In the genomic region with DNA sequence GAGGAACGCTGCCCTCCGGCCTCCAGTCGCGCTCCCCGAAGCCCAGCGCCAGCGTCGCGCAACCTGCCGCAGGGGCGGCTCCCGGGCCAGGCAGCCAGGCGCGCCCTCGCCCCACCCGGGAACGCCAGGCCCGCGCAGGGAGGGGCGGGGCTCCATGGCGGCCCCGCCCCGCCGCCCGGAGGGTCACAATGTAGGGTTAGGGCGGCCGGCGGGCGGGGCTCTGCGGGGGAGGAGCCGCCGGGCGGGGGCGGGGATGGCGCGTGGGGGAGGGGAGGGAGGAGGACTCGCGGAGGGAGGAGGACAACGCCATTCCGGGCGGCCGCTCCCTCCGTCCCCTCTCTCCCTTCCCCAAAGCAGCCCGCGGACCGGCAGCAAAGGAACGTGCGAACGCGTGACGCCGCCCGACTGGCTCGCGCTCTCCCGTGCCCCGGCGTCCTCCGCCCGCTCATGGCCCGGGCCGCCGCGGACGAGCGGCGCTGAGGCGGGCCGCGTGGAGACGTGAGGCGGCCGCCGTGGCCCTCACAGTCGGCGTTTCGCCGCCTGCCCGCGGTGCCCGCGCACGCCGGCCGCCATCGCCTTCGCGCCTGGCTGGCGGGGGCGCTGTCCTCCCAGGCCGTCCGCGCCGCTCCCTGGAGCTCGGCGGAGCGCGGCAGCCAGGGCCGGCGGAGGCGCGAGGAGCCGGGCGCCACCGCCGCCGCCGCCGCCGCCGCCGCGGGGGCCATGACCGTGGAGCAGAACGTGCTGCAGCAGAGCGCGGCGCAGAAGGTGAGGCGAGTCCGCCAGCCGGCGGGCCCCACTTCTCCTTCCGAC, we compare ENCODE assay signal across 8 cellular contexts. TPM values are rescaled to one million over a fixed set of nuclear protein-coding genes. Genes with fewer than 3 reads are reported as not detected.
DNase-seq lines count a peak whose midpoint lies in the region; ATAC-seq and TF ChIP-seq lines count a peak whose summit lies in the region.

Gene USP25 (plus strand): TSS at position 309 of the 810 bp plus-strand sequence. CDS start 412 bp downstream, at position 721.

- no peaks in the 10 kb centered on the region for H3K36me3 Mint-ChIP-seq in activated T-cell treated with anti-CD3 and anti-CD28 coated beads, Interleukin-2, amount 50 U/mL, for 4 hours (ENCODE audit: insufficient read depth)

- H3K27ac ChIP-seq in IMR-90 (ENCODE audit: insufficient read depth, low read length): peak within 1 kb of the TSS; percentile 84
- peak within 1 kb of the TSS; percentile 94 to 97 (median 96) for H3K27ac ChIP-seq in esophagus muscularis mucosa (replicated peaks in 1 of 4)

- peak within 1 kb of the TSS; percentile 73 for H3K18ac ChIP-seq in IMR-90 (ENCODE audit: low read depth, low read length)

- DNase-seq in DMS114 treated with DMSO at 0.1 percent for 48 hours (lab: John Stamatoyannopoulos, UW; ENCODE audit: unreplicated experiment) (peak; percentile 51), IMR-90 (peak; percentile 60), esophagus muscularis mucosa (ENCODE audit: extremely low spot score) (peak; percentile 97), myocyte (ENCODE audit: low read depth) (peak; percentile 90)
- peak; percentile 90 for DNase-seq in activated T-cell treated with anti-CD3 and anti-CD28 coated beads, Interleukin-2, amount 50 U/mL, for 4 hours
- peak; percentile 65 to 71 for DNase-seq in stimulated activated CD8-positive, alpha-beta memory T cell treated with anti-CD3 and anti-CD28 coated beads, Interleukin-7, amount 100 ng/mL, for 48 hours (ENCODE audit: extremely low read depth in 1 of 2, low read depth in 1 of 2)

- H3K27me3 ChIP-seq in IMR-90 (ENCODE audit: control insufficient read depth, insufficient read depth, low read length) (no peaks in the 10 kb centered on the region; the same call in 1 of the 2 replicates), esophagus muscularis mucosa (no peaks in the 10 kb centered on the region)

- in situ Hi-C loops in IMR-90 (cut with MboI; ENCODE audit: low sequenced_read_pairs): no loop called here

- no TSS peak for BruUV-seq in IMR-90 (replicated peaks; lab: Mats Ljungman, UMichigan)

- peak within 1 kb of the TSS; percentile 50 to 83; a peak in 3 of 4 replicates for H4K8ac ChIP-seq in IMR-90 (ENCODE audit: low read depth in 2 of 2, low read length in 2 of 2)

- peak within 1 kb of the TSS; percentile 93 for H2AK5ac ChIP-seq in IMR-90 (ENCODE audit: low read depth, low read length)

- peaks cover 28% of the 10 kb centered on the region for H3K4me1 Mint-ChIP-seq in activated T-cell treated with anti-CD3 and anti-CD28 coated beads, Interleukin-2, amount 50 U/mL, for 4 hours (ENCODE audit: low read depth)

- ATAC-seq in GM21526 (IDR thresholded peaks at IDR 0.05; ENCODE audit: low FRiP score, unreplicated experiment) (peak; percentile 71), IMR-90 (ENCODE audit: low read depth) (peak; percentile 94)
- peak; percentile 81 to 83 for ATAC-seq in activated T-cell treated with anti-CD3 and anti-CD28 coated beads, Interleukin-2, amount 50 U/mL, for 4 hours

- H2BK15ac ChIP-seq in IMR-90 (ENCODE audit: low read depth, low read length): peak within 1 kb of the TSS; percentile 88; the same call in 1 of the 3 replicates

- H3K9me3 ChIP-seq in IMR-90 (ENCODE audit: control insufficient read depth, insufficient read depth, low read length) (no peaks in the 10 kb centered on the region), esophagus muscularis mucosa (no peaks in the 10 kb centered on the region)

- peak within 1 kb of the TSS; percentile 74; the same call in 1 of the 2 replicates for H3K56ac ChIP-seq in IMR-90 (ENCODE audit: extremely low read depth, insufficient read depth, low read length)

- TF ChIP-seq RAD21 in IMR-90 (IDR thresholded peaks at IDR 0.05; ENCODE audit: low read length): 0 out of 2 replicates have a peak, but pooled peaks have one; percentile 9

- dilution Hi-C loops in IMR-90 (cut with HindIII; ENCODE audit: low sequenced_read_pairs, unreplicated experiment): no loop called here

- peak within 1 kb of the TSS; percentile 89 for H3K4ac ChIP-seq in IMR-90 (ENCODE audit: low read depth, low read length)

- CTCF ChIA-PET in IMR-90 (lab: Yijun Ruan, JAX): interaction anchor here (1.1 kb wide), 1 partner anchor 99 kb away, joined by 3 read pairs; no protein-coding TSS in a partner anchor

- no peaks in the 10 kb centered on the region for H3K36me3 ChIP-seq in IMR-90 (ENCODE audit: control insufficient read depth, insufficient read depth, low read length)
- H3K36me3 ChIP-seq in esophagus muscularis mucosa: no peaks in the 10 kb centered on the region

- H4K20me1 ChIP-seq in IMR-90 (ENCODE audit: insufficient read depth, low read length): peaks cover 7% of the 10 kb centered on the region; the same call in 1 of the 2 replicates

- peak within 1 kb of the TSS; percentile 92 for H2AK9ac ChIP-seq in IMR-90 (replicated peaks; ENCODE audit: low read depth, low read length, poor library complexity)

- H3K4me3 ChIP-seq in IMR-90 (ENCODE audit: insufficient read depth, low read depth, low read length): peak within 1 kb of the TSS; percentile 96
- peak within 1 kb of the TSS; percentile 80 to 93 (median 87) for H3K4me3 ChIP-seq in esophagus muscularis mucosa

- no peak for TF ChIP-seq EP300 in esophagus muscularis mucosa (IDR thresholded peaks at IDR 0.05)

- peak within 1 kb of the TSS; percentile 98 for H3K4me2 ChIP-seq in IMR-90 (ENCODE audit: low read depth, low read length)

- H3K9ac ChIP-seq in IMR-90 (ENCODE audit: low read depth, low read length): peak within 1 kb of the TSS; percentile 99

- peak within 1 kb of the TSS; percentile 53; the same call in 1 of the 2 replicates for H2BK20ac ChIP-seq in IMR-90 (ENCODE audit: low read depth, low read length)

- H4K5ac ChIP-seq in IMR-90 (ENCODE audit: low read depth, low read length): peak within 1 kb of the TSS; percentile 58

- peaks cover 3% of the 10 kb centered on the region for H3K27me3 Mint-ChIP-seq in activated T-cell treated with anti-CD3 and anti-CD28 coated beads, Interleukin-2, amount 50 U/mL, for 4 hours (ENCODE audit: low read depth)

- peak within 1 kb of the TSS; percentile 79 for H2BK5ac ChIP-seq in IMR-90 (ENCODE audit: low read depth, low read length, poor library complexity, severe bottlenecking)

- 0 out of 2 replicates have a peak, but pooled peaks cover 2% of the 10 kb centered on the region for H3K9me1 ChIP-seq in IMR-90 (ENCODE audit: insufficient read depth, low read length)

- H3K4me1 ChIP-seq in IMR-90 (ENCODE audit: control insufficient read depth, insufficient read depth, low read length): peaks cover 3% of the 10 kb centered on the region; the same call in 1 of the 2 replicates
- H3K4me1 ChIP-seq in esophagus muscularis mucosa: peaks cover 15 to 42% (median 37%) of the 10 kb centered on the region in 4 donors

- TF ChIP-seq POLR2A in IMR-90 (IDR thresholded peaks at IDR 0.05; ENCODE audit: low read depth, low read length) (peak; percentile 60), esophagus muscularis mucosa (IDR thresholded peaks at IDR 0.05; ENCODE audit: low read depth) (no peak)

- H4K91ac ChIP-seq in IMR-90 (ENCODE audit: insufficient read depth, low read depth, low read length): peak within 1 kb of the TSS; percentile 70

- H3K14ac ChIP-seq in IMR-90 (replicated peaks; ENCODE audit: low read depth, low read length): peak within 1 kb of the TSS; percentile 95

- no peaks in the 10 kb centered on the region for H3K9me3 Mint-ChIP-seq in activated T-cell treated with anti-CD3 and anti-CD28 coated beads, Interleukin-2, amount 50 U/mL, for 4 hours

- TF ChIP-seq CTCF in IMR-90 (conservative IDR thresholded peaks at IDR 0.05; ENCODE audit: low read depth, low read length) (peak; percentile 47), esophagus muscularis mucosa (IDR thresholded peaks at IDR 0.05) (peak in 2 of 3 experiments; percentile 20 to 35)

- H3K79me1 ChIP-seq in IMR-90 (ENCODE audit: low read depth in 1 of 2, low read length in 2 of 2): peaks cover 8 to 26% of the 10 kb centered on the region in 2 experiments; a peak in 3 of 4 replicates

- POLR2A ChIA-PET in IMR-90 (lab: Charles Lee; ENCODE audit: unreplicated experiment): no interaction called here

- H3K23ac ChIP-seq in IMR-90 (ENCODE audit: low read depth, low read length): peak within 1 kb of the TSS; percentile 96

- intact Hi-C loops in IMR-90 (cut with micrococcal nuclease): loop anchor here (5.0 kb wide), 1 partner anchor 112 kb away; no protein-coding TSS in a partner anchor
- intact Hi-C loops in esophagus muscularis mucosa (cut with DNase I): loop anchor here (5.0 kb wide), 2 partner anchors 87 to 107 kb away; no protein-coding TSS in a partner anchor

- H2BK120ac ChIP-seq in IMR-90 (ENCODE audit: low read depth, low read length): peak within 1 kb of the TSS; percentile 72

- 1% methylated on average over 22 of the region's 123 CpGs; no CpG with 5 or more reads in 1 of the 2 experiments for WGBS in IMR-90 (ENCODE audit: extremely low coverage in 2 of 2, insufficient read length in 1 of 2), 2 experiments
- no CpG with 5 or more reads among the region's 123 CpGs for WGBS in esophagus muscularis mucosa

- peak within 1 kb of the TSS; percentile 96 for H2AFZ ChIP-seq in IMR-90 (replicated peaks; ENCODE audit: low read length, poor library complexity)

- H3K4me3 Mint-ChIP-seq in activated T-cell treated with anti-CD3 and anti-CD28 coated beads, Interleukin-2, amount 50 U/mL, for 4 hours: peak within 1 kb of the TSS; percentile 93

TF ChIP-seq in IMR-90, 13 proteins besides CTCF, POLR2A, EP300 and RAD21 (continues in another document):
- no peak for TF ChIP-seq RFX5 (IDR thresholded peaks at IDR 0.05; ENCODE audit: low read depth, low read length)

RNA-seq across cellular contexts. Expression of gene USP25, which starts in this region (rescaled TPM):
- total RNA-seq in IMR-90 (2012; rRNA removed) (23.3 and 30.8 TPM in 2 replicates), esophagus muscularis mucosa (10 to 100 TPM; 48.2 to 75.1 (median 60.0) TPM), myocyte (37.0 and 53.6 TPM in 2 replicates)
- 7.2 and 9.3 TPM in 2 replicates for polyA plus RNA-seq in IMR-90 (2012; rRNA removed)
- polyA plus RNA-seq in IMR-90 (2012; cell fraction: cytosol; rRNA removed): 1.8 and 2.7 TPM in 2 replicates
- polyA plus RNA-seq in IMR-90 (2012; cell fraction: nucleus; rRNA removed; ENCODE audit: low replicate concordance): 1.2 and 16.3 TPM in 2 replicates
- polyA plus RNA-seq in PFSK-1 (2012; ENCODE audit: insufficient read length, low read depth): 20.3 TPM
- total RNA-seq in activated T-cell treated with anti-CD3 and anti-CD28 coated beads, Interleukin-2, amount 50 U/mL, for 4 hours: 10 to 100 TPM; 28.3 to 31.1 (median 28.4) TPM
- 21.9 TPM for polyA plus RNA-seq in myocyte (2012)

Comparison
In these comparisons a context has a peak if more than half of its experiments do, and no peak if none do; other contexts are left out.
1. Peak in every context shown above with its lines: DNase-seq, ATAC-seq, H3K4me3 ChIP-seq and H3K27ac ChIP-seq.